1 cellular context compared by ENCODE assay signal in genomic region chr12:4140607-4141301, GRCh38.
TF ChIP-seq lines count a peak whose summit lies in the region.

No MANE protein-coding gene starts in this region.

TF ChIP-seq in H1, 55 proteins besides CTCF, POLR2A, EP300 and RAD21:
- TF ChIP-seq TCF12 (IDR thresholded peaks at IDR 0.05; ENCODE audit: low read depth, low read length) (no peak), ATF3 (IDR thresholded peaks at IDR 0.05; ENCODE audit: insufficient read depth, low read depth, low read length) (no peak), CTBP2 (IDR thresholded peaks at IDR 0.05; ENCODE audit: borderline replicate concordance, insufficient read depth, insufficient read length, low read length) (no peak), CREB1 (IDR thresholded peaks at IDR 0.05) (no peak), MAX (IDR thresholded peaks at IDR 0.05) (no peak), SAP30 (IDR thresholded peaks at IDR 0.05; ENCODE audit: insufficient read depth, insufficient replicate concordance, low read length) (no peak), GABPA (IDR thresholded peaks at IDR 0.05; ENCODE audit: borderline replicate concordance, insufficient read depth, low read length) (no peak)
